20 cellular contexts compared by ENCODE assay signal in the genomic region with DNA sequence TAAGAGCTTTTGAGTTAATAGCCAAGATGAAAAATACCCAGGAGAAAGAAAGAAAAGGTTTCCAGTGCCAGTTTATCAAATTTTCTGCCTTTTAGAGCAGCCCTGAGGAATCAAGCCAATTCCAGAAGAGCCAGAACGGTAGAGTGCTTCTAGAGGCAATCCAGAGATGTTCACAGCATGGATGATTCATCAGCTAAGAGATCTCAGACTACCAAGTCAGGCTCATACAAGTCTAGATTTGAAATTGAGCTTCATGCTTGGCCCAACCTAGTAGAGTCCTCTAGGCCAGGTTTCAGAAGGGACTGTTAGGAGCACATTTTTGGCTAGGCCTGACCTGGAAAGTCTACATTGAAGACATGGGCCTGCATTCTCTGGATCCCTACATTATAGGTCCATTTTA. TPM values are rescaled to one million over a fixed set of nuclear protein-coding genes. Genes with fewer than 3 reads are reported as not detected.
"Had no signal": no experiment of that assay in that cellular context is flagged by ENCODE, and none has a peak within 500 bp of the region (broad histone marks: within the 10 kb centered on the region; RNA-seq: fewer than 3 reads in every experiment).

No MANE protein-coding gene starts in this region.

- H3K4me3 ChIP-seq: body of pancreas, esophagus squamous epithelium, gastrocnemius medialis, heart right ventricle, testis had no signal

- H3K27ac Mint-ChIP-seq: activated CD8-positive, alpha-beta T cell treated with anti-CD3 and anti-CD28 coated beads for 36 hours; activated naive CD4-positive, alpha-beta T cell treated with anti-CD3 and anti-CD28 coated beads for 36 hours; endodermal cell; nephron; stimulated activated naive CD8-positive, alpha-beta T cell treated with anti-CD3 and anti-CD28 coated beads, Interleukin-15, amount 100 ng/mL, for 72 hours had no signal

- H3K4me1 ChIP-seq: esophagus squamous epithelium, gastrocnemius medialis, heart right ventricle, testis had no signal

- H3K27me3 Mint-ChIP-seq: activated CD8-positive, alpha-beta T cell treated with anti-CD3 and anti-CD28 coated beads for 36 hours; stimulated activated naive CD8-positive, alpha-beta T cell treated with anti-CD3 and anti-CD28 coated beads, Interleukin-15, amount 100 ng/mL, for 72 hours had no signal

- H3K27ac ChIP-seq: body of pancreas, esophagus squamous epithelium, gastrocnemius medialis, heart right ventricle, testis had no signal

- ATAC-seq: activated CD8-positive, alpha-beta T cell treated with anti-CD3 and anti-CD28 coated beads for 36 hours; body of pancreas; gastrocnemius medialis; heart right ventricle; left ventricle myocardium superior; stimulated activated naive CD8-positive, alpha-beta T cell treated with anti-CD3 and anti-CD28 coated beads, Interleukin-15, amount 100 ng/mL, for 72 hours had no signal

- H3K27me3 ChIP-seq: body of pancreas, esophagus squamous epithelium, gastrocnemius medialis, heart right ventricle, testis had no signal

- H3K9me3 Mint-ChIP-seq: activated CD8-positive, alpha-beta T cell treated with anti-CD3 and anti-CD28 coated beads for 36 hours; activated naive CD4-positive, alpha-beta T cell treated with anti-CD3 and anti-CD28 coated beads for 36 hours; endodermal cell; nephron; stimulated activated naive CD8-positive, alpha-beta T cell treated with anti-CD3 and anti-CD28 coated beads, Interleukin-15, amount 100 ng/mL, for 72 hours had no signal

- H3K4me3 Mint-ChIP-seq: activated CD8-positive, alpha-beta T cell treated with anti-CD3 and anti-CD28 coated beads for 36 hours; activated naive CD4-positive, alpha-beta T cell treated with anti-CD3 and anti-CD28 coated beads for 36 hours; endodermal cell; nephron; stimulated activated naive CD8-positive, alpha-beta T cell treated with anti-CD3 and anti-CD28 coated beads, Interleukin-15, amount 100 ng/mL, for 72 hours had no signal

- H3K9me3 ChIP-seq: body of pancreas, esophagus squamous epithelium, gastrocnemius medialis, heart right ventricle, testis had no signal

- DNase-seq: activated CD4-positive, alpha-beta T cell treated with anti-CD3 and anti-CD28 coated beads for 4 hours; activated CD8-positive, alpha-beta memory T cell treated with anti-CD3 and anti-CD28 coated beads, Interleukin-2, amount 50 U/mL, for 4 hours; activated CD8-positive, alpha-beta T cell treated with anti-CD3 and anti-CD28 coated beads for 36 hours; activated naive CD4-positive, alpha-beta T cell treated with anti-CD3 and anti-CD28 coated beads for 36 hours; body of pancreas; cerebellar nuclear complex; dermis blood vessel endothelial cell; endodermal cell; esophagus squamous epithelium; gastrocnemius medialis; heart right ventricle; islet precursor cell; left ventricle myocardium superior; mesendoderm; stimulated activated CD4-positive, alpha-beta T cell treated with anti-CD3 and anti-CD28 coated beads, Interleukin-4, amount 100 ng/mL, for 1 hour; stimulated activated CD8-positive, alpha-beta memory T cell treated with anti-CD3 and anti-CD28 coated beads, Interleukin-4, amount 100 ng/mL, for 48 hours; stimulated activated naive CD8-positive, alpha-beta T cell treated with anti-CD3 and anti-CD28 coated beads, Interleukin-15, amount 100 ng/mL, for 72 hours; T-helper 1 cell; testis had no signal

RNA-seq across cellular contexts. Expression of a gene that starts 15.5 kb away (rescaled TPM):
- total RNA-seq: activated CD8-positive, alpha-beta T cell treated with anti-CD3 and anti-CD28 coated beads for 36 hours; left ventricle myocardium superior had no signal
